Comparison of ENCODE assay signal across 23 cellular contexts in the genomic region with DNA sequence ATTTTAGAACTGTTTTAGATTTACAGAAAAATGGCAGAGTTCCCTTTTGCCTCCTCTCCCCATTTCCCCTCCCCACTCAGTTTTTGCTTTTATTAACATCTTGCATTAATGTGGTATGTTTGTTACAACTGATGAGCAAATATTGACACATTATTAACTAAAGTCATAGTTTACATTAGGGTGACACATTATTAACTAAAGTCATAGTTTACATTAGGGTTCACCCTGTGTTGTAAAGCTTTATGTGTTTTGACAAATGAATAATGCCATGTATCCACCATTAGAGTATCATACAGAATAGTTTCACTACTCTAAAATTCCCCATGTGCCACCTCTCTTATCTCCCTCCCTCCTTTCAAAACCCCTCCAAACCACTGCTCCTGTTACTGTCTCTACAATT.
"Had no signal": no experiment of that assay in that cellular context is flagged by ENCODE, and none has a peak within 500 bp of the region (broad histone marks: within the 10 kb centered on the region; RNA-seq: fewer than 3 reads in every experiment).

No MANE protein-coding gene starts in this region.

- H3K9me3 ChIP-seq: SJCRH30 had no signal

- H3K36me3 ChIP-seq: SJCRH30 had no signal

- H3K4me3 ChIP-seq: SJCRH30 had no signal

- DNase-seq: KBM-7, MV-4-11, NCI-H1048, NCI-H1105, NCI-H1417, NCI-H1436 treated with DMSO at 0.1 percent for 48 hours, NCI-H1694, NCI-H187 treated with DMSO at 0.1 percent for 48 hours, NCI-H2081, NCI-H2107, NCI-H226, NCI-H446, NCI-H510A, NCI-H524 treated with DMSO at 0.1 percent for 48 hours, NCI-H69, NCI-H774, SHP77 treated with DMSO at 0.1 percent for 48 hours, SJCRH30, SW 1271 had no signal

- H3K27me3 ChIP-seq: SJCRH30 had no signal

- ATAC-seq: Panc1, Right ventricle myocardium inferior had no signal

- H3K4me1 ChIP-seq: SJCRH30 had no signal

- H3K27ac ChIP-seq: HL-60, RWPE1, SJCRH30 had no signal
